In genomic region chr20:62972270-62973032, GRCh38 we compare ENCODE assay signal across 8 cellular contexts. TPM values are rescaled to one million over a fixed set of nuclear protein-coding genes. Genes with fewer than 3 reads are reported as not detected.
DNase-seq lines count a peak whose midpoint lies in the region; ATAC-seq and TF ChIP-seq lines count a peak whose summit lies in the region.

No MANE protein-coding gene starts in this region.

- H3K9me3 ChIP-seq in ectodermal cell (ENCODE audit: control insufficient read depth, low read length) (no peaks in the 10 kb centered on the region), lower lobe of right lung (no peaks in the 10 kb centered on the region)

- POLR2A ChIA-PET in activated CD4-positive, alpha-beta memory T cell treated with anti-CD3 and anti-CD28 coated beads, Interleukin-2, amount 10 ng/mL, durations not matched to agents 7 days and 5 days (lab: Charles Lee): interaction anchor here (1.0 to 1.9 kb wide), 6 partner anchors 10 to 37 kb away, joined by 3 to 7 read pairs (median 4); partner anchors contain the start of genes BHLHE23 and GID8

- H3K4me1 ChIP-seq in ectodermal cell (ENCODE audit: control insufficient read depth, insufficient read depth, low read length) (peaks cover 22% of the 10 kb centered on the region), lower lobe of right lung (peaks cover 7% of the 10 kb centered on the region)

- no peaks in the 10 kb centered on the region for H3K36me3 ChIP-seq in ectodermal cell (ENCODE audit: control insufficient read depth, insufficient read depth, low read length)
- no peaks in the 10 kb centered on the region for H3K36me3 ChIP-seq in lower lobe of right lung

- H3K27me3 Mint-ChIP-seq in activated CD4-positive, alpha-beta memory T cell treated with anti-CD3 and anti-CD28 coated beads, Interleukin-2, amount 10 ng/mL, durations not matched to agents 7 days and 5 days: peaks cover 48% of the 10 kb centered on the region

- no peaks in the 10 kb centered on the region for H3K36me3 Mint-ChIP-seq in activated CD4-positive, alpha-beta memory T cell treated with anti-CD3 and anti-CD28 coated beads, Interleukin-2, amount 10 ng/mL, durations not matched to agents 7 days and 5 days (ENCODE audit: low read depth)

- no peak overlapping the region for H3K27ac Mint-ChIP-seq in activated CD4-positive, alpha-beta memory T cell treated with anti-CD3 and anti-CD28 coated beads, Interleukin-2, amount 10 ng/mL, durations not matched to agents 7 days and 5 days

- intact Hi-C loops in lower lobe of right lung (cut with DNase I): no loop called here

- no peak overlapping the region for H3K27ac ChIP-seq in ectodermal cell (ENCODE audit: insufficient read depth, low read depth, low read length, poor library complexity, severe bottlenecking)
- H3K27ac ChIP-seq in lower lobe of right lung: no peak overlapping the region

- peak overlapping the region; percentile 4 for H3K4me3 ChIP-seq in ectodermal cell (ENCODE audit: insufficient read depth, low read depth, low read length)
- peak overlapping the region; percentile 30 for H3K4me3 ChIP-seq in lower lobe of right lung

- H3K27me3 ChIP-seq in ectodermal cell (ENCODE audit: control insufficient read depth, insufficient read depth, low read length, poor library complexity, severe bottlenecking) (peaks cover 48% of the 10 kb centered on the region), lower lobe of right lung (ENCODE audit: low read depth) (peaks cover 67% of the 10 kb centered on the region)

- ATAC-seq in HG03520 (IDR thresholded peaks at IDR 0.05; ENCODE audit: unreplicated experiment) (peak; percentile 68), lower lobe of right lung (peak; percentile 94 to 95)

- peak; percentile 82 for TF ChIP-seq CTCF in lower lobe of right lung (IDR thresholded peaks at IDR 0.05)

- H3K4me3 Mint-ChIP-seq in activated CD4-positive, alpha-beta memory T cell treated with anti-CD3 and anti-CD28 coated beads, Interleukin-2, amount 10 ng/mL, durations not matched to agents 7 days and 5 days: no peak overlapping the region

- DNase-seq in SIG-M5 treated with dmso at 0.1 percent for 504 hours (lab: John Stamatoyannopoulos, UW; ENCODE audit: unreplicated experiment) (peak; percentile 89), SIG-M5 (lab: John Stamatoyannopoulos, UW) (no peak), NCI-H82 (lab: John Stamatoyannopoulos, UW) (peak; percentile 89), lower lobe of right lung (peak; percentile 90)
- peak; percentile 87 for DNase-seq in activated CD4-positive, alpha-beta memory T cell treated with anti-CD3 and anti-CD28 coated beads, Interleukin-2, amount 10 ng/mL, durations not matched to agents 7 days and 5 days
- DNase-seq in stimulated activated CD4-positive, alpha-beta T cell treated with anti-CD3 and anti-CD28 coated beads, TNF-alpha, amount 100 ng/mL, for 4 hours (ENCODE audit: low read depth in 3 of 3): peak; percentile 73 to 74 (median 73)

- H3K9me3 Mint-ChIP-seq in activated CD4-positive, alpha-beta memory T cell treated with anti-CD3 and anti-CD28 coated beads, Interleukin-2, amount 10 ng/mL, durations not matched to agents 7 days and 5 days: no peaks in the 10 kb centered on the region

- peaks cover 23% of the 10 kb centered on the region for H3K4me1 Mint-ChIP-seq in activated CD4-positive, alpha-beta memory T cell treated with anti-CD3 and anti-CD28 coated beads, Interleukin-2, amount 10 ng/mL, durations not matched to agents 7 days and 5 days

- 3% methylated on average over 45 of the region's 45 CpGs for WGBS in ectodermal cell, 2 experiments

- CTCF ChIA-PET in activated CD4-positive, alpha-beta memory T cell treated with anti-CD3 and anti-CD28 coated beads, Interleukin-2, amount 10 ng/mL, durations not matched to agents 7 days and 5 days (lab: Charles Lee): interaction anchor here (0.7 to 3.8 kb wide), 23 partner anchors 8 to 242 kb away, joined by 3 to 30 read pairs (median 4); partner anchors contain the start of gene GID8

RNA-seq across cellular contexts. Expression of gene SLC17A9, which starts 19.9 kb away (rescaled TPM):
- 1 to 10 TPM; 4.7 to 5.8 TPM for total RNA-seq in activated CD4-positive, alpha-beta memory T cell treated with anti-CD3 and anti-CD28 coated beads, Interleukin-2, amount 10 ng/mL, durations not matched to agents 7 days and 5 days
- polyA plus RNA-seq in ectodermal cell (2013, experiment 1 of 4): 0.78 TPM
- polyA plus RNA-seq in ectodermal cell (2013, experiment 2 of 4): 0.82 TPM
- polyA plus RNA-seq in ectodermal cell (2013, experiment 3 of 4): 0.64 TPM
- 0.61 TPM for polyA plus RNA-seq in ectodermal cell (2013, experiment 4 of 4)
- total RNA-seq in lower lobe of right lung: 10.4 TPM

RNA-seq across cellular contexts. Expression of gene BHLHE23, which starts 34.3 kb away (rescaled TPM):
- total RNA-seq in activated CD4-positive, alpha-beta memory T cell treated with anti-CD3 and anti-CD28 coated beads, Interleukin-2, amount 10 ng/mL, durations not matched to agents 7 days and 5 days: not detected
- not detected for polyA plus RNA-seq in ectodermal cell (2013, experiment 1 of 4)
- polyA plus RNA-seq in ectodermal cell (2013, experiment 2 of 4): not detected
- polyA plus RNA-seq in ectodermal cell (2013, experiment 3 of 4): not detected
- polyA plus RNA-seq in ectodermal cell (2013, experiment 4 of 4): not detected
- total RNA-seq in lower lobe of right lung: not detected

RNA-seq across cellular contexts. Expression of gene GID8, which starts 34.5 kb away (rescaled TPM):
- total RNA-seq in activated CD4-positive, alpha-beta memory T cell treated with anti-CD3 and anti-CD28 coated beads, Interleukin-2, amount 10 ng/mL, durations not matched to agents 7 days and 5 days: 10 to 100 TPM; 31.9 to 32.8 TPM
- polyA plus RNA-seq in ectodermal cell (2013, experiment 1 of 4): 52.0 TPM
- 61.7 TPM for polyA plus RNA-seq in ectodermal cell (2013, experiment 2 of 4)
- polyA plus RNA-seq in ectodermal cell (2013, experiment 3 of 4): 39.5 TPM
- 44.1 TPM for polyA plus RNA-seq in ectodermal cell (2013, experiment 4 of 4)
- total RNA-seq in lower lobe of right lung: 26.2 TPM

RNA-seq across cellular contexts. Expression of gene DIDO1, which starts 46.1 kb away (rescaled TPM):
- total RNA-seq in activated CD4-positive, alpha-beta memory T cell treated with anti-CD3 and anti-CD28 coated beads, Interleukin-2, amount 10 ng/mL, durations not matched to agents 7 days and 5 days: 10 to 100 TPM; 62.2 to 66.2 TPM
- polyA plus RNA-seq in ectodermal cell (2013, experiment 1 of 4): 75.3 TPM
- 79.5 TPM for polyA plus RNA-seq in ectodermal cell (2013, experiment 2 of 4)
- 59.8 TPM for polyA plus RNA-seq in ectodermal cell (2013, experiment 3 of 4)
- polyA plus RNA-seq in ectodermal cell (2013, experiment 4 of 4): 70.2 TPM
- 54.6 TPM for total RNA-seq in lower lobe of right lung
